In genomic region chr17:7217113-7217987, GRCh38 we compare ENCODE assay signal across 8 cellular contexts. TPM values are rescaled to one million over a fixed set of nuclear protein-coding genes. Genes with fewer than 3 reads are reported as not detected.
DNase-seq lines count a peak whose midpoint lies in the region; ATAC-seq lines count a peak whose summit lies in the region.

No MANE protein-coding gene starts in this region.

- intact Hi-C loops in aorta (cut with DNase I): no loop called here

- ATAC-seq in aorta (ENCODE audit: low FRiP score) (no peak), HG02642 (IDR thresholded peaks at IDR 0.05; ENCODE audit: poor library complexity, unreplicated experiment) (no peak)

- peaks cover 16% of the 10 kb centered on the region for H3F3A ChIP-seq in GM23248 (ENCODE audit: insufficient read depth)

- H3K9ac ChIP-seq in GM23248 (peak overlapping the region; percentile 83), SK-N-MC (ENCODE audit: insufficient read length) (peak overlapping the region; percentile 77), mucosa of stomach (ENCODE audit: low read length) (peak overlapping the region; percentile 58)

- in situ Hi-C loops in GM23248 (cut with MboI): no loop called here

- peak overlapping the region; percentile 91 for H3K4me2 ChIP-seq in GM23248 (ENCODE audit: unreplicated experiment)

- DNase-seq in AG08396 (ENCODE audit: low spot score) (peak; percentile 85), GM23248 (peak; percentile 88), SK-N-MC (ENCODE audit: low read depth, low spot score) (no peak), aorta (peak in 1 of 2 donors; percentile 78), NCI-H524 treated with DMSO at 0.1 percent for 48 hours (lab: John Stamatoyannopoulos, UW) (no peak)
- DNase-seq in effector memory CD4-positive, alpha-beta T cell: no peak

- H3K9me2 ChIP-seq in GM23248 (ENCODE audit: insufficient read depth): no peaks in the 10 kb centered on the region

- H3K27me3 ChIP-seq in GM23248 (replicated peaks; ENCODE audit: insufficient read depth) (no peaks in the 10 kb centered on the region), mucosa of stomach (ENCODE audit: control insufficient read depth, insufficient read depth, low read length) (peaks cover 2% of the 10 kb centered on the region), aorta (ENCODE audit: control insufficient read depth in 1 of 2, insufficient read depth in 2 of 2, low read length in 1 of 2) (no peaks in the 10 kb centered on the region)
- no peaks in the 10 kb centered on the region for H3K27me3 ChIP-seq in effector memory CD4-positive, alpha-beta T cell (replicated peaks; ENCODE audit: control insufficient read depth, insufficient read depth, low read length, poor library complexity, severe bottlenecking)

- H4K20me1 ChIP-seq in GM23248 (ENCODE audit: insufficient read depth): no peaks in the 10 kb centered on the region

- 1 to 3% methylated on average over 9 to 32 of the region's 32 CpGs for WGBS in GM23248 (ENCODE audit: low coverage in 1 of 2, low lambda C conversion rate in 2 of 2, missing lambda C conversion rate in 2 of 2), 2 experiments
- 1 to 2% methylated on average over 26 to 32 of the region's 32 CpGs for WGBS in aorta, 2 donors

- H3K27ac ChIP-seq in GM23248: peak overlapping the region; percentile 37; the same call in 1 of the 2 replicates
- H3K27ac ChIP-seq in SK-N-MC: peak overlapping the region; percentile 98
- H3K27ac ChIP-seq in effector memory CD4-positive, alpha-beta T cell (ENCODE audit: insufficient read depth, low read length, poor library complexity, severe bottlenecking): peak overlapping the region; percentile 55
- no peak overlapping the region for H3K27ac ChIP-seq in aorta (ENCODE audit: low read depth in 1 of 2, low read length in 2 of 2)

- H3K4me3 ChIP-seq in GM23248 (peak overlapping the region; percentile 87), SK-N-MC (peak overlapping the region; percentile 89), mucosa of stomach (ENCODE audit: low read length) (no peak overlapping the region), aorta (ENCODE audit: low read length in 2 of 2) (peak overlapping the region; percentile 31 to 43)
- H3K4me3 ChIP-seq in effector memory CD4-positive, alpha-beta T cell (ENCODE audit: insufficient read depth, low read depth, low read length, poor library complexity, severe bottlenecking): no peak overlapping the region

- no peaks in the 10 kb centered on the region for H3K9me3 ChIP-seq in GM23248 (ENCODE audit: low read depth)
- H3K9me3 ChIP-seq in SK-N-MC (ENCODE audit: low read depth, low read length): no peaks in the 10 kb centered on the region
- no peaks in the 10 kb centered on the region for H3K9me3 ChIP-seq in effector memory CD4-positive, alpha-beta T cell (ENCODE audit: control insufficient read depth, low read length)
- H3K9me3 ChIP-seq in mucosa of stomach (ENCODE audit: control insufficient read depth, low read length): no peaks in the 10 kb centered on the region
- H3K9me3 ChIP-seq in aorta (ENCODE audit: control insufficient read depth, low read length): no peaks in the 10 kb centered on the region

- H3K79me2 ChIP-seq in GM23248 (ENCODE audit: insufficient read depth): peaks cover 64% of the 10 kb centered on the region

- H3K4me1 ChIP-seq in GM23248 (ENCODE audit: insufficient read depth) (peaks cover 34% of the 10 kb centered on the region), mucosa of stomach (ENCODE audit: control insufficient read depth, insufficient read depth, low read length) (peaks cover 46% of the 10 kb centered on the region), aorta (ENCODE audit: control insufficient read depth in 1 of 2, insufficient read depth in 2 of 2, low read length in 2 of 2) (no peaks in the 10 kb centered on the region)
- H3K4me1 ChIP-seq in effector memory CD4-positive, alpha-beta T cell (ENCODE audit: control insufficient read depth, insufficient read depth, low read length, poor library complexity, severe bottlenecking): peaks cover 37% of the 10 kb centered on the region

- H3K36me3 ChIP-seq in GM23248 (ENCODE audit: low read depth) (no peaks in the 10 kb centered on the region), SK-N-MC (ENCODE audit: insufficient read depth, low read length) (peaks cover 14% of the 10 kb centered on the region; the same call in 1 of the 2 replicates), mucosa of stomach (ENCODE audit: control insufficient read depth, insufficient read depth, low read length) (peaks cover 7% of the 10 kb centered on the region), aorta (ENCODE audit: control insufficient read depth in 1 of 2, insufficient read depth in 2 of 2, low read length in 1 of 2) (no peaks in the 10 kb centered on the region)
- peaks cover 5% of the 10 kb centered on the region for H3K36me3 ChIP-seq in effector memory CD4-positive, alpha-beta T cell (ENCODE audit: control insufficient read depth, insufficient read depth, low read length)

- peak overlapping the region; percentile 84 for H2AFZ ChIP-seq in GM23248

RNA-seq across cellular contexts. Expression of gene DLG4, which starts 2.3 kb away (rescaled TPM):
- total RNA-seq in GM23248 (2014; rRNA removed; shearing (Covaris generic)): 13.1 and 23.8 TPM in 2 replicates
- polyA plus RNA-seq in GM23248 (2016; fragmentation: Nextera tagmentation; extraction: Ambion mirVana): 1.3 and 1.9 TPM in 2 replicates
- 10 to 100 TPM; 23.3 to 54.7 TPM for total RNA-seq in aorta
- polyA plus RNA-seq in aorta: 10 to 100 TPM in 1 of 2 donors, 1 to 10 TPM in 1; 6.6 to 15.4 TPM

RNA-seq across cellular contexts. Expression of gene ACADVL, which starts 2.4 kb away (rescaled TPM):
- total RNA-seq in GM23248 (2014; rRNA removed; shearing (Covaris generic)): 453 and 600 TPM in 2 replicates
- polyA plus RNA-seq in GM23248 (2016; fragmentation: Nextera tagmentation; extraction: Ambion mirVana) (386 and 441 TPM in 2 replicates), aorta (1,000 to 10,000 TPM in 1 of 2 donors, 100 to 1,000 TPM in 1; 159 to 1,724 TPM)
- total RNA-seq in aorta: 100 to 1,000 TPM; 387 to 486 TPM

RNA-seq across cellular contexts. Expression of gene DVL2, which starts 17.0 kb away (rescaled TPM):
- 41.2 and 45.8 TPM in 2 replicates for total RNA-seq in GM23248 (2014; rRNA removed; shearing (Covaris generic))
- polyA plus RNA-seq in GM23248 (2016; fragmentation: Nextera tagmentation; extraction: Ambion mirVana): 18.9 and 19.5 TPM in 2 replicates
- 10 to 100 TPM; 25.2 to 45.6 TPM for total RNA-seq in aorta
- 10 to 100 TPM; 10.0 to 25.0 TPM for polyA plus RNA-seq in aorta

RNA-seq across cellular contexts. Expression of gene PHF23, which starts 21.9 kb away (rescaled TPM):
- total RNA-seq in GM23248 (2014; rRNA removed; shearing (Covaris generic)): 32.0 and 42.6 TPM in 2 replicates
- polyA plus RNA-seq in GM23248 (2016; fragmentation: Nextera tagmentation; extraction: Ambion mirVana) (40.7 and 45.6 TPM in 2 replicates), aorta (10 to 100 TPM; 19.2 to 28.4 TPM)
- 10 to 100 TPM; 24.4 to 30.8 TPM for total RNA-seq in aorta

RNA-seq across cellular contexts. Expression of gene GABARAP, which starts 24.9 kb away (rescaled TPM):
- 152 and 355 TPM in 2 replicates for total RNA-seq in GM23248 (2014; rRNA removed; shearing (Covaris generic))
- 845 and 847 TPM in 2 replicates for polyA plus RNA-seq in GM23248 (2016; fragmentation: Nextera tagmentation; extraction: Ambion mirVana)
- total RNA-seq in aorta: 100 to 1,000 TPM; 405 to 430 TPM
- polyA plus RNA-seq in aorta: 100 to 1,000 TPM; 801 to 895 TPM

Comparison
In these comparisons a context has a peak if more than half of its experiments do, and no peak if none do; other contexts are left out.
1. DNase-seq: peak in AG08396 (single experiment) and GM23248 (single experiment); none in SK-N-MC (single experiment), effector memory CD4-positive, alpha-beta T cell (0 of 3) and NCI-H524 treated with DMSO at 0.1 percent for 48 hours (single experiment).
2. H3K27ac ChIP-seq: peak in GM23248 (single experiment), SK-N-MC (single experiment) and effector memory CD4-positive, alpha-beta T cell (single experiment); none in aorta (0 of 2).
3. H3K4me3 ChIP-seq: peak in GM23248 (single experiment), SK-N-MC (single experiment) and aorta (2 of 2); none in effector memory CD4-positive, alpha-beta T cell (single experiment) and mucosa of stomach (single experiment).
4. Peak in every context shown above with its lines, with median percentiles within 50 percentile points of each other: H3K9ac ChIP-seq.